In the genomic region with DNA sequence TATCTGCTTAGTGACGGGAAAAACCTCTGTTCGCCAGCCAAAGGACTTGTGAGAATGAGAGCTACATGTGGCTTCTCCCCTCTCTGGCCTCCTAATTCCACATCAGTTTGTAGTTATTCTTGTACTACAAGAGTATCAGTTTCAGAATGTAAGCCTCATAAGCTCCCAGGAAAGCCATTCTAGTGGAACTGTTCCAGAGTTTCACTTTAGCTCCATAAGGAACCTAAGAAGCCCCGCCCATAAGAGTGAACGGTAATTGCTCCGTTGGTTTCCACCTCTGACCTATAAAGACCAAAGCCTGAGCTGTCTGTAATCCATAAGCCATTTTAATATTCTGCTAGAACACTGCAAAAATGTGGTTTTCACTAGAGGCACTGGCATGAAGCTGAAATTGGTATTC, we compare ENCODE assay signal across 8 cellular contexts. TPM values are rescaled to one million over a fixed set of nuclear protein-coding genes. Genes with fewer than 3 reads are reported as not detected.
DNase-seq lines count a peak whose midpoint lies in the region; ATAC-seq and TF ChIP-seq lines count a peak whose summit lies in the region.

No MANE protein-coding gene starts in this region.

- peak overlapping the region; percentile 21 for H3K27ac ChIP-seq in osteoblast (ENCODE audit: low read depth, low read length)

- H3K4me3 ChIP-seq in osteoblast (ENCODE audit: insufficient read depth, low read length), result no peak overlapping the region

- peak overlapping the region; percentile 41 for H3K4me2 ChIP-seq in osteoblast (ENCODE audit: insufficient read depth, low read length)

- peak; percentile 58 for DNase-seq in D341Med (ENCODE audit: low spot score)
- DNase-seq in NCI-H524 treated with DMSO at 0.1 percent for 48 hours (lab: John Stamatoyannopoulos, UW), result peak; percentile 66
- peak; percentile 83 for DNase-seq in fibroblast of gingiva (ENCODE audit: low read depth)
- DNase-seq in osteoblast (ENCODE audit: insufficient read length, low spot score, missing footprints), result peak; percentile 62
- DNase-seq in NCI-H1436 treated with DMSO at 0.1 percent for 48 hours (lab: John Stamatoyannopoulos, UW), result no peak

- H2AFZ ChIP-seq in osteoblast (ENCODE audit: low read length), result no peak overlapping the region

- H3K9me3 ChIP-seq in osteoblast (ENCODE audit: low read depth, low read length), result no peaks in the 10 kb centered on the region

- H3K36me3 ChIP-seq in osteoblast (ENCODE audit: insufficient read depth, low read length), result no peaks in the 10 kb centered on the region

- no peak for ATAC-seq in GM18502 (IDR thresholded peaks at IDR 0.05; ENCODE audit: poor library complexity, unreplicated experiment)
- ATAC-seq in GM21576 (IDR thresholded peaks at IDR 0.05; ENCODE audit: unreplicated experiment), result no peak
- ATAC-seq in GM21529 (IDR thresholded peaks at IDR 0.05; ENCODE audit: unreplicated experiment), result no peak

- no peak for TF ChIP-seq CTCF in osteoblast (IDR thresholded peaks at IDR 0.05; ENCODE audit: extremely low read depth, low read depth, low read length)

- peaks cover 82% of the 10 kb centered on the region for H3K79me2 ChIP-seq in osteoblast (ENCODE audit: insufficient read depth, low read length)

- no peaks in the 10 kb centered on the region for H3K27me3 ChIP-seq in osteoblast (ENCODE audit: insufficient read depth, low read length)

- H4K20me1 ChIP-seq in osteoblast (ENCODE audit: insufficient read depth, low read length), result peaks cover 45% of the 10 kb centered on the region

- H3K4me1 ChIP-seq in osteoblast (ENCODE audit: insufficient read depth, low read length), result peaks cover 30% of the 10 kb centered on the region

RNA-seq across cellular contexts. Expression of a gene that starts 53.0 kb away (rescaled TPM):
- 24.8 and 25.7 TPM in 2 replicates for total RNA-seq in osteoblast
